In genomic region chr17:80678621-80679020, GRCh38 we compare ENCODE assay signal across 10 cellular contexts.
A peak's percentile ranks its signal among the peaks of the same experiment; 100 is the strongest.
DNase-seq lines count a peak whose midpoint lies in the region; TF ChIP-seq lines count a peak whose summit lies in the region.
"Had no signal": no experiment of that assay in that cellular context is flagged by ENCODE, and none has a peak within 500 bp of the region (broad histone marks: within the 10 kb centered on the region; RNA-seq: fewer than 3 reads in every experiment).

No MANE protein-coding gene starts in this region.

- no peaks in the 10 kb centered on the region for H3K27me3 Mint-ChIP-seq in mesothelial cell of epicardium (ENCODE audit: low read depth)

- no peaks in the 10 kb centered on the region for H3K9me3 Mint-ChIP-seq in mesothelial cell of epicardium

- H3K4me3 ChIP-seq in AG10803 (ENCODE audit: low read length) (no peak overlapping the region), Karpas-422 (ENCODE audit: low read length) (no peak overlapping the region), esophagus squamous epithelium (no peak overlapping the region)
- H3K4me3 ChIP-seq: SJCRH30, thoracic aorta had no signal

- H3K9me3 ChIP-seq in Karpas-422 (ENCODE audit: low read length) (no peaks in the 10 kb centered on the region), esophagus squamous epithelium (no peaks in the 10 kb centered on the region)
- H3K9me3 ChIP-seq: SJCRH30, thoracic aorta had no signal

- no peak overlapping the region for H3K9ac ChIP-seq in Karpas-422 (ENCODE audit: low read length)

- H3K4me2 ChIP-seq in Karpas-422 (ENCODE audit: low read depth, low read length, poor library complexity, severe bottlenecking), result no peak overlapping the region

- peak; percentile 26 for DNase-seq in AG10803 (ENCODE audit: low read depth)
- DNase-seq in LHCN-M2 (ENCODE audit: low read depth), result peak; percentile 71
- peak; percentile 41 for DNase-seq in activated naive CD4-positive, alpha-beta T cell treated with anti-CD3 and anti-CD28 coated beads, Interleukin-2, amount 50 U/mL, for 16 hours
- no peak for DNase-seq in mesothelial cell of epicardium (ENCODE audit: low spot score in 2 of 2, unreplicated experiment in 2 of 2)
- no peak for DNase-seq in putamen (ENCODE audit: low spot score)
- no peak for DNase-seq in Karpas-422
- no peak for DNase-seq in effector CD8-positive, alpha-beta T cell (lab: John Stamatoyannopoulos, UW)
- no peak for DNase-seq in esophagus squamous epithelium (lab: John Stamatoyannopoulos, UW)
- DNase-seq: SJCRH30 had no signal

- H3K36me3 ChIP-seq in Karpas-422 (ENCODE audit: insufficient read depth, low read length), result no peaks in the 10 kb centered on the region
- H3K36me3 ChIP-seq in esophagus squamous epithelium, result no peaks in the 10 kb centered on the region
- H3K36me3 ChIP-seq: SJCRH30, thoracic aorta had no signal

- TF ChIP-seq CTCF in AG10803 (conservative IDR thresholded peaks at IDR 0.05; ENCODE audit: low read length) (no peak), mesothelial cell of epicardium (IDR thresholded peaks at IDR 0.05; ENCODE audit: unreplicated experiment) (no peak), esophagus squamous epithelium (IDR thresholded peaks at IDR 0.05) (no peak)

- no peak overlapping the region for H3K27ac Mint-ChIP-seq in mesothelial cell of epicardium

- H3K36me3 Mint-ChIP-seq in mesothelial cell of epicardium, result peaks cover 5% of the 10 kb centered on the region

- no peaks in the 10 kb centered on the region for H3K27me3 ChIP-seq in Karpas-422 (ENCODE audit: low read length)
- H3K27me3 ChIP-seq in esophagus squamous epithelium, result no peaks in the 10 kb centered on the region
- H3K27me3 ChIP-seq: SJCRH30 had no signal

- no peaks in the 10 kb centered on the region for H3K9me2 ChIP-seq in Karpas-422 (replicated peaks; ENCODE audit: insufficient read depth, low read length)

- H3K4me1 ChIP-seq in Karpas-422 (ENCODE audit: low read length), result peaks cover 8% of the 10 kb centered on the region
- peaks cover 0 to 13% (median 6%) of the 10 kb centered on the region in 3 donors for H3K4me1 ChIP-seq in esophagus squamous epithelium
- H3K4me1 ChIP-seq: SJCRH30 had no signal

- no peaks in the 10 kb centered on the region for H4K20me1 ChIP-seq in Karpas-422 (ENCODE audit: insufficient read depth, low read depth, low read length)

- TF ChIP-seq POLR2A in esophagus squamous epithelium (IDR thresholded peaks at IDR 0.05), result no peak

- peaks cover 96% of the 10 kb centered on the region for H3K79me2 ChIP-seq in Karpas-422 (ENCODE audit: low read length)

- H3K4me3 Mint-ChIP-seq in mesothelial cell of epicardium, result peak overlapping the region; percentile 50

- H3K4me1 Mint-ChIP-seq in mesothelial cell of epicardium, result peaks cover 41% of the 10 kb centered on the region

- intact Hi-C loops in esophagus squamous epithelium (cut with DNase I), result no loop called here

- no peak overlapping the region for H3K27ac ChIP-seq in Karpas-422 (ENCODE audit: low read length)
- H3K27ac ChIP-seq in esophagus squamous epithelium, result no peak overlapping the region
- H3K27ac ChIP-seq: SJCRH30, thoracic aorta had no signal

- H2AFZ ChIP-seq in Karpas-422 (ENCODE audit: low read length), result no peak overlapping the region

- 77 to 80% methylated on average over 12 to 13 of the region's 13 CpGs for WGBS in esophagus squamous epithelium, 2 donors

Comparison
In these comparisons a context has a peak if more than half of its experiments do, and no peak if none do; other contexts are left out.
1. DNase-seq: peak in AG10803 (single experiment), LHCN-M2 (single experiment) and activated naive CD4-positive, alpha-beta T cell treated with anti-CD3 and anti-CD28 coated beads, Interleukin-2, amount 50 U/mL, for 16 hours (single experiment); none in mesothelial cell of epicardium (0 of 2), putamen (single experiment), Karpas-422 (single experiment), effector CD8-positive, alpha-beta T cell (single experiment) and esophagus squamous epithelium (single experiment).